In the genomic region with DNA sequence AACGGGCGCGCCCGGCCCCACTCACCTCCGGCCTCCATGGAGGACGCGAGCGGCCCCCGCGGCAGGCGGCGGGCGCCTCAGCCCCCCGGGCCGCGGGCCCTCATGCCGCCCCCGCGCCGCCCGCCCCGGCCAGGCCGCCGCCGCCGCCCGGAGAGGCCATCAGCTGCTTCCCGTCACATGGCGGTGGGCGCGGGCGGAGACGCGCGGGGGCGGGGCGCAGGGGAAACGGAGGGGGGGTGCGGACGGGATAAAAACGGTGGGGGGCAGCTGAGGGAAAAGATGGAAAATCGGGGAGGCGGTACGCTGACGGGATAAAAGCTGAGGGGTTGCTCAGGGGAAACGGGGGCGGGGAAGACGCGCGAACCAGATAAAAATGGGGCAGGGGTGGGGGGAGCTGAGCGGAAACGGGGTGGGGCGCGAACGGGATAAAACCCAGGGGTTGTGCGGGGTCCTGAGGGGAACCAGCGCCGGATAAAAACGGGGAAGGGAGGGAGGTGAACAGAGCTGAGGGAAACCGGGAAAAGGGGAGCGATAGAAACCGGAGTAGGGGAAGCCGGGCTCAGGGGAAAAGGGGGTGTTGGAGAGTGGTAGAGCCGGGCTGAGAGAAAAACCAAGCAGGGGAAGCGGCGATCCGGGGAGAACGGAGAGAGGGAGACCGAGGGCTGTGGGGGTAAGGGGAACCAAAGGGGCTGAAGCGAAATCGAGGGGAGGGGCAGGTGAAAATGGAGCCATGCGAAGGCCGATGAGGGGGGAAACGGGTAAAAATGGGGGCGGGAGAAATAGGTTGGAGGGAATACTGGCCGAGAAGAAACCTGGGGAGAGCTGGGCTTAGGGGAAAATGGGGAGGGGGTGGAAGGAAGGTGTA, we compare ENCODE assay signal across 8 cellular contexts. TPM values are rescaled to one million over a fixed set of nuclear protein-coding genes. Genes with fewer than 3 reads are reported as not detected.
DNase-seq lines count a peak whose midpoint lies in the region; ATAC-seq, FAIRE-seq and TF ChIP-seq lines count a peak whose summit lies in the region.

A gene (minus strand): TSS at position 169 of the 865 bp plus-strand sequence. CDS start 131 bp downstream, at position 38.

- H3K4me3 Mint-ChIP-seq in osteocyte (ENCODE audit: unreplicated experiment) = peak within 1 kb of the TSS; percentile 88

- no peaks in the 10 kb centered on the region for H3K9me3 Mint-ChIP-seq in osteocyte (ENCODE audit: unreplicated experiment)

- peak; percentile 65 for ATAC-seq in Right ventricle myocardium inferior

- intact Hi-C loops in Right ventricle myocardium inferior (cut with DNase I) = loop anchor here (2.0 to 5.0 kb wide), 3 partner anchors 42 to 312 kb away; a partner anchor contains a TSS

- no peaks in the 10 kb centered on the region for H3K27me3 Mint-ChIP-seq in osteocyte (ENCODE audit: unreplicated experiment)

- H3K27ac Mint-ChIP-seq in osteocyte (ENCODE audit: unreplicated experiment) = peak within 1 kb of the TSS; percentile 92

- H3K36me3 Mint-ChIP-seq in osteocyte (ENCODE audit: unreplicated experiment) = no peaks in the 10 kb centered on the region

- H3K4me3 ChIP-seq in adipocyte (ENCODE audit: low read length) (peak within 1 kb of the TSS; percentile 85), tibial nerve (peak within 1 kb of the TSS; percentile 73 to 90 (median 84))

- TF ChIP-seq CTCF in osteocyte (IDR thresholded peaks at IDR 0.05) (no peak), tibial nerve (IDR thresholded peaks at IDR 0.05) (no peak)

- H3K4me1 Mint-ChIP-seq in osteocyte (ENCODE audit: unreplicated experiment) = peaks cover 52% of the 10 kb centered on the region

- H3K36me3 ChIP-seq in adipocyte (ENCODE audit: control insufficient read depth, insufficient read depth, low read length, severe bottlenecking) = no peaks in the 10 kb centered on the region
- H3K36me3 ChIP-seq in tibial nerve = peaks cover 0 to 3% (median 1%) of the 10 kb centered on the region in 3 donors

- FAIRE-seq in HTR-8/SVneo (lab: Jason Lieb, UNC) = no peak

- H3K9ac ChIP-seq in adipocyte (ENCODE audit: low read length) = peak within 1 kb of the TSS; percentile 91

- peak in 1 of 2 donors; percentile 28 for TF ChIP-seq EP300 in tibial nerve (IDR thresholded peaks at IDR 0.05)

- peak within 1 kb of the TSS; percentile 92 to 99 (median 96) for H3K27ac ChIP-seq in tibial nerve

- H3K4me1 ChIP-seq in adipocyte (ENCODE audit: control insufficient read depth, insufficient read depth, low read length) (peaks cover 36% of the 10 kb centered on the region), tibial nerve (peaks cover 0 to 58% (median 13%) of the 10 kb centered on the region in 4 donors)

- WGBS in tibial nerve, 2 donors = 1 to 2% methylated on average over 49 to 54 of the region's 76 CpGs

- H3K9me3 ChIP-seq in adipocyte (ENCODE audit: control insufficient read depth, low read length) (no peaks in the 10 kb centered on the region), tibial nerve (no peaks in the 10 kb centered on the region)

- DNase-seq in NOMO-1 treated with DMSO at 0.1 percent for 48 hours (lab: John Stamatoyannopoulos, UW; ENCODE audit: unreplicated experiment) (peak; percentile 25), NOMO-1 treated with dmso at 0.1 percent for 144 hours (lab: John Stamatoyannopoulos, UW; ENCODE audit: unreplicated experiment) (no peak), HTR-8/SVneo (ENCODE audit: insufficient read length, low spot score) (peak; percentile 55), SW480 (ENCODE audit: low spot score) (peak; percentile 46), adipocyte (ENCODE audit: low read depth) (peak; percentile 82), Right ventricle myocardium inferior (ENCODE audit: missing footprints) (peak; percentile 90), osteocyte (ENCODE audit: extremely low spot score, unreplicated experiment) (peak; percentile 88), tibial nerve (ENCODE audit: low spot score in 2 of 2) (peak; percentile 69 to 84)

- TF ChIP-seq POLR2A in tibial nerve (IDR thresholded peaks at IDR 0.05) = no peak

- H3K27me3 ChIP-seq in adipocyte (replicated peaks; ENCODE audit: control insufficient read depth, insufficient read depth, low read length) (no peaks in the 10 kb centered on the region), tibial nerve (no peaks in the 10 kb centered on the region)

RNA-seq across cellular contexts. Expression of the gene that starts here (rescaled TPM):
- total RNA-seq in Right ventricle myocardium inferior = 97.3 TPM
- 94.7 and 98.2 TPM in 2 replicates for total RNA-seq in osteocyte
- 10 to 100 TPM; 39.8 to 66.9 (median 48.0) TPM for total RNA-seq in tibial nerve
